In genomic region chr17:58332720-58333395, GRCh38 we compare ENCODE assay signal across 10 cellular contexts. TPM values are rescaled to one million over a fixed set of nuclear protein-coding genes. Genes with fewer than 3 reads are reported as not detected.
A peak's percentile ranks its signal among the peaks of the same experiment; 100 is the strongest.
DNase-seq lines count a peak whose midpoint lies in the region; ATAC-seq and TF ChIP-seq lines count a peak whose summit lies in the region.
"Had no signal": no experiment of that assay in that cellular context is flagged by ENCODE, and none has a peak within 500 bp of the region (broad histone marks: within the 10 kb centered on the region; RNA-seq: fewer than 3 reads in every experiment).

No MANE protein-coding gene starts in this region.

- no peaks in the 10 kb centered on the region for H3K27me3 Mint-ChIP-seq in activated T-cell treated with anti-CD3 and anti-CD28 coated beads, Interleukin-2, amount 50 U/mL, for 72 hours (ENCODE audit: low read depth)
- no peaks in the 10 kb centered on the region for H3K27me3 Mint-ChIP-seq in naive thymus-derived CD8-positive, alpha-beta T cell

- H3K4me1 ChIP-seq in heart right ventricle (peaks cover 0 to 55% (median 17%) of the 10 kb centered on the region in 9 donors), urinary bladder (ENCODE audit: insufficient read depth) (no peaks in the 10 kb centered on the region)

- peaks cover 0 to 45% (median 25%) of the 10 kb centered on the region in 7 donors for H3K27me3 ChIP-seq in heart right ventricle

- no peak for TF ChIP-seq CTCF in heart right ventricle (IDR thresholded peaks at IDR 0.05)
- TF ChIP-seq CTCF in GM10266 (IDR thresholded peaks at IDR 0.05; ENCODE audit: control insufficient read depth, insufficient read depth, low read depth, missing control alignments) = no peak

- intact Hi-C loops in heart right ventricle (cut with DNase I) (no loop called here), left ventricle myocardium superior (cut with micrococcal nuclease) (loop anchor here (5.0 kb wide), 1 partner anchor 94 kb away; no protein-coding TSS in a partner anchor)

- H3K36me3 ChIP-seq in heart right ventricle (peaks cover 0 to 12% (median 0%) of the 10 kb centered on the region in 9 donors), urinary bladder (ENCODE audit: insufficient read depth) (no peaks in the 10 kb centered on the region)

- 78 to 80% methylated on average over 17 to 18 of the region's 18 CpGs for WGBS in heart right ventricle, 2 donors
- 74% methylated on average over 18 of the region's 18 CpGs for WGBS in urinary bladder

- no peaks in the 10 kb centered on the region for H3K9me3 ChIP-seq in heart right ventricle

- H3K27ac Mint-ChIP-seq in activated T-cell treated with anti-CD3 and anti-CD28 coated beads, Interleukin-2, amount 50 U/mL, for 72 hours = peak overlapping the region; percentile 91
- peak overlapping the region; percentile 91 to 99 (median 96) for H3K27ac Mint-ChIP-seq in naive thymus-derived CD8-positive, alpha-beta T cell

- peaks cover 29 to 37% of the 10 kb centered on the region in 2 donors for H3K36me3 Mint-ChIP-seq in activated T-cell treated with anti-CD3 and anti-CD28 coated beads, Interleukin-2, amount 50 U/mL, for 72 hours (ENCODE audit: insufficient read depth in 2 of 2)
- peaks cover 15 to 28% (median 23%) of the 10 kb centered on the region in 3 donors for H3K36me3 Mint-ChIP-seq in naive thymus-derived CD8-positive, alpha-beta T cell

- H3K9me3 Mint-ChIP-seq in activated T-cell treated with anti-CD3 and anti-CD28 coated beads, Interleukin-2, amount 50 U/mL, for 72 hours = no peaks in the 10 kb centered on the region
- peaks cover 0 to 2% (median 0%) of the 10 kb centered on the region in 9 donors for H3K9me3 Mint-ChIP-seq in naive thymus-derived CD8-positive, alpha-beta T cell

- DNase-seq in heart right ventricle = no peak
- no peak for DNase-seq in left ventricle myocardium superior
- peak; percentile 82 to 83 for DNase-seq in activated T-cell treated with anti-CD3 and anti-CD28 coated beads, Interleukin-2, amount 50 U/mL, for 72 hours
- peak in 5 of 10 donors; percentile 53 to 74 (median 59) for DNase-seq in naive thymus-derived CD8-positive, alpha-beta T cell
- no peak for DNase-seq in NCI-H510A treated with DMSO at 0.1 percent for 48 hours (lab: John Stamatoyannopoulos, UW)
- no peak for DNase-seq in GM10266 (ENCODE audit: extremely low spot score)
- DNase-seq: NCI-H2029 treated with DMSO at 0.1 percent for 48 hours had no signal

- peak overlapping the region in 8 of 10 donors; percentile 12 to 82 (median 40) for H3K4me3 ChIP-seq in heart right ventricle
- H3K4me3 ChIP-seq in urinary bladder (ENCODE audit: low read depth, low read length) = peak overlapping the region; percentile 20

- ATAC-seq in heart right ventricle = no peak
- no peak for ATAC-seq in left ventricle myocardium superior
- no peak for ATAC-seq in activated T-cell treated with anti-CD3 and anti-CD28 coated beads, Interleukin-2, amount 50 U/mL, for 72 hours (replicated peaks in 1 of 2)
- peak; percentile 0 to 3 for ATAC-seq in naive thymus-derived CD8-positive, alpha-beta T cell
- ATAC-seq in HG02759 (IDR thresholded peaks at IDR 0.05; ENCODE audit: unreplicated experiment) = no peak

- peaks cover 39% of the 10 kb centered on the region for H3K4me1 Mint-ChIP-seq in activated T-cell treated with anti-CD3 and anti-CD28 coated beads, Interleukin-2, amount 50 U/mL, for 72 hours (ENCODE audit: low read depth)
- H3K4me1 Mint-ChIP-seq in naive thymus-derived CD8-positive, alpha-beta T cell = peaks cover 38 to 70% (median 56%) of the 10 kb centered on the region in 4 donors

- POLR2A ChIA-PET in naive thymus-derived CD8-positive, alpha-beta T cell (lab: Charles Lee) = interaction anchor here (0.6 to 27.5 kb wide), 16 partner anchors 6 to 1029 kb away, joined by 3 to 1631 read pairs (median 5); partner anchors contain the start of genes HSF5, MKS1, RNF43 and SRSF1

- peak overlapping the region; percentile 89 to 93 for H3K4me3 Mint-ChIP-seq in activated T-cell treated with anti-CD3 and anti-CD28 coated beads, Interleukin-2, amount 50 U/mL, for 72 hours
- H3K4me3 Mint-ChIP-seq in naive thymus-derived CD8-positive, alpha-beta T cell = peak overlapping the region; percentile 82 to 100 (median 96)

- H3K27ac ChIP-seq in heart right ventricle (peak overlapping the region in 6 of 10 donors; percentile 24 to 100 (median 66)), urinary bladder (ENCODE audit: low read depth) (no peak overlapping the region)
- H3K27ac ChIP-seq: C4-2B had no signal

RNA-seq across cellular contexts. Expression of gene TSPOAP1, which starts 4.3 kb away (rescaled TPM):
- total RNA-seq in heart right ventricle = 10 to 100 TPM in 8 of 10 donors, 1 to 10 TPM in 2; 6.0 to 18.7 (median 12.4) TPM
- 10 to 100 TPM in 1 of 2 donors, 1 to 10 TPM in 1; 1.6 to 35.6 TPM for polyA plus RNA-seq in heart right ventricle
- 18.8 TPM for total RNA-seq in left ventricle myocardium superior
- total RNA-seq in activated T-cell treated with anti-CD3 and anti-CD28 coated beads, Interleukin-2, amount 50 U/mL, for 72 hours = 10 to 100 TPM; 42.3 to 55.3 TPM
- 10 to 100 TPM; 15.2 to 15.4 TPM for total RNA-seq in naive thymus-derived CD8-positive, alpha-beta T cell
- polyA plus RNA-seq in naive thymus-derived CD8-positive, alpha-beta T cell = 1 to 10 TPM in 2 of 3 donors, under 1 TPM in 1; 0.43 to 1.9 (median 1.5) TPM
- total RNA-seq in urinary bladder = 7.4 TPM
- polyA plus RNA-seq in urinary bladder = 19.1 TPM

RNA-seq across cellular contexts. Expression of gene SUPT4H1, which starts 19.1 kb away (rescaled TPM):
- total RNA-seq in heart right ventricle = 10 to 100 TPM; 49.0 to 73.4 (median 59.8) TPM
- polyA plus RNA-seq in heart right ventricle = 10 to 100 TPM; 38.0 to 95.0 TPM
- 62.2 TPM for total RNA-seq in left ventricle myocardium superior
- total RNA-seq in activated T-cell treated with anti-CD3 and anti-CD28 coated beads, Interleukin-2, amount 50 U/mL, for 72 hours = 100 to 1,000 TPM; 101 to 110 TPM
- total RNA-seq in naive thymus-derived CD8-positive, alpha-beta T cell = 10 to 100 TPM; 58.2 to 65.9 TPM
- 10 to 100 TPM; 63.7 to 97.4 (median 76.1) TPM for polyA plus RNA-seq in naive thymus-derived CD8-positive, alpha-beta T cell
- 41.9 TPM for total RNA-seq in urinary bladder
- polyA plus RNA-seq in urinary bladder = 98.3 TPM

RNA-seq across cellular contexts. Expression of gene MPO, which starts 52.1 kb away (rescaled TPM):
- 1 to 10 TPM in 1 of 10 donors, under 1 TPM in 7, not detected in 2; 0.08 to 2.5 (median 0.25) TPM for total RNA-seq in heart right ventricle
- polyA plus RNA-seq in heart right ventricle = under 1 TPM; 0.07 to 0.15 TPM
- 0.42 TPM for total RNA-seq in left ventricle myocardium superior
- total RNA-seq in activated T-cell treated with anti-CD3 and anti-CD28 coated beads, Interleukin-2, amount 50 U/mL, for 72 hours = under 1 TPM in 1 of 2 donors, not detected in 1; 0.09 TPM
- not detected for total RNA-seq in naive thymus-derived CD8-positive, alpha-beta T cell
- polyA plus RNA-seq in naive thymus-derived CD8-positive, alpha-beta T cell = not detected
- total RNA-seq in urinary bladder = 1.0 TPM
- 0.30 TPM for polyA plus RNA-seq in urinary bladder

Comparison
In these comparisons a context has a peak if more than half of its experiments do, and no peak if none do; other contexts are left out.
1. ATAC-seq: peak in naive thymus-derived CD8-positive, alpha-beta T cell (2 of 2); none in heart right ventricle (0 of 8), left ventricle myocardium superior (single experiment), activated T-cell treated with anti-CD3 and anti-CD28 coated beads, Interleukin-2, amount 50 U/mL, for 72 hours (0 of 2) and HG02759 (single experiment).
2. DNase-seq: peak in activated T-cell treated with anti-CD3 and anti-CD28 coated beads, Interleukin-2, amount 50 U/mL, for 72 hours (2 of 2); none in heart right ventricle (0 of 2), left ventricle myocardium superior (single experiment), NCI-H510A treated with DMSO at 0.1 percent for 48 hours (single experiment) and GM10266 (single experiment).